In genomic region chr15:52247032-52247431, GRCh38 we compare ENCODE assay signal across 14 cellular contexts. TPM values are rescaled to one million over a fixed set of nuclear protein-coding genes. Genes with fewer than 3 reads are reported as not detected.
A peak's percentile ranks its signal among the peaks of the same experiment; 100 is the strongest.
DNase-seq lines count a peak whose midpoint lies in the region; ATAC-seq and TF ChIP-seq lines count a peak whose summit lies in the region.
"Had no signal": no experiment of that assay in that cellular context is flagged by ENCODE, and none has a peak within 500 bp of the region (broad histone marks: within the 10 kb centered on the region; RNA-seq: fewer than 3 reads in every experiment).

No MANE protein-coding gene starts in this region.

- H3K27me3 Mint-ChIP-seq in MCF 10A (ENCODE audit: insufficient read depth, unreplicated experiment) (no peaks in the 10 kb centered on the region), glutamatergic neuron (ENCODE audit: unreplicated experiment) (peaks cover 2% of the 10 kb centered on the region)

- in situ Hi-C loops in astrocyte of the cerebellum (cut with HindIII; ENCODE audit: low sequenced_read_pairs), result no loop called here

- peaks cover 57% of the 10 kb centered on the region for H3K36me3 Mint-ChIP-seq in MCF 10A (ENCODE audit: insufficient read depth, unreplicated experiment)
- H3K36me3 Mint-ChIP-seq in glutamatergic neuron (ENCODE audit: unreplicated experiment), result no peaks in the 10 kb centered on the region

- no peaks in the 10 kb centered on the region for H3K4me1 ChIP-seq in breast epithelium
- no peaks in the 10 kb centered on the region for H3K4me1 ChIP-seq in right cardiac atrium (ENCODE audit: control insufficient read depth, insufficient read depth, low read length)

- no peaks in the 10 kb centered on the region for H3K27me3 ChIP-seq in breast epithelium
- no peaks in the 10 kb centered on the region for H3K27me3 ChIP-seq in right cardiac atrium (ENCODE audit: control insufficient read depth, insufficient read depth)

- no peak for TF ChIP-seq CTCF in MCF 10A (IDR thresholded peaks at IDR 0.05; ENCODE audit: unreplicated experiment)
- no peak for TF ChIP-seq CTCF in breast epithelium (IDR thresholded peaks at IDR 0.05)
- no peak for TF ChIP-seq CTCF in astrocyte of the cerebellum (IDR thresholded peaks at IDR 0.05; ENCODE audit: low read depth, low read length, missing control alignments)
- TF ChIP-seq CTCF in glutamatergic neuron (IDR thresholded peaks at IDR 0.05; ENCODE audit: partially characterized antibody, unreplicated experiment), result no peak

- H3K4me3 ChIP-seq in breast epithelium, result no peak overlapping the region
- no peak overlapping the region for H3K4me3 ChIP-seq in astrocyte of the cerebellum (ENCODE audit: low read depth, low read length)
- H3K4me3 ChIP-seq in right cardiac atrium (ENCODE audit: low read length), result no peak overlapping the region

- POLR2A ChIA-PET in MCF 10A (lab: Yijun Ruan, JAX), result interaction anchor here (0.7 to 1.8 kb wide), 13 partner anchors 9 to 307 kb away, joined by 3 to 13 read pairs (median 3); partner anchors contain the start of gene MYO5C

- no peaks in the 10 kb centered on the region for H3K36me3 ChIP-seq in breast epithelium

- no peaks in the 10 kb centered on the region for H3K9me3 ChIP-seq in breast epithelium
- no peaks in the 10 kb centered on the region for H3K9me3 ChIP-seq in right cardiac atrium (ENCODE audit: control insufficient read depth, low read length)

- intact Hi-C loops in MCF 10A (cut with micrococcal nuclease), result no loop called here
- intact Hi-C loops in breast epithelium (cut with DNase I; ENCODE audit: low total_unique reads), result loop anchor here (2.0 kb wide), 1 partner anchor 66 kb away; no protein-coding TSS in a partner anchor
- intact Hi-C loops in right cardiac atrium (cut with DNase I), result no loop called here

- H3K4me1 Mint-ChIP-seq in MCF 10A (ENCODE audit: insufficient read depth, unreplicated experiment) (peaks cover 34% of the 10 kb centered on the region), glutamatergic neuron (ENCODE audit: low read depth, unreplicated experiment) (peaks cover 1% of the 10 kb centered on the region)

- WGBS in right cardiac atrium, result 86% methylated on average over 8 of the region's 8 CpGs

- H3K27ac ChIP-seq in breast epithelium (no peak overlapping the region), right cardiac atrium (ENCODE audit: low read length) (no peak overlapping the region)

- no peak for TF ChIP-seq POLR2A in breast epithelium (IDR thresholded peaks at IDR 0.05)

- DNase-seq in MCF 10A (ENCODE audit: unreplicated experiment) (peak; percentile 95), breast epithelium (ENCODE audit: low spot score in 2 of 2) (no peak), astrocyte of the cerebellum (ENCODE audit: low read depth) (peak; percentile 66), iris pigment epithelial cell (ENCODE audit: low read depth) (peak; percentile 98), right cardiac atrium (no peak), glutamatergic neuron (no peak), iPS-NIHi11 (ENCODE audit: low spot score) (no peak)
- DNase-seq: 8988T; activated CD4-positive, alpha-beta T cell treated with anti-CD3 and anti-CD28 coated beads, Interleukin-2, amount 10 ng/mL, durations not matched to agents 24 days and 14 days; central memory CD4-positive, alpha-beta T cell; islet precursor cell; NCI-H69; substantia nigra had no signal

- H3K4me3 Mint-ChIP-seq in MCF 10A (ENCODE audit: unreplicated experiment), result peak overlapping the region; percentile 43
- no peak overlapping the region for H3K4me3 Mint-ChIP-seq in glutamatergic neuron (ENCODE audit: unreplicated experiment)
- H3K4me3 Mint-ChIP-seq: activated CD4-positive, alpha-beta T cell treated with anti-CD3 and anti-CD28 coated beads, Interleukin-2, amount 10 ng/mL, durations not matched to agents 24 days and 14 days had no signal

- no peak for ATAC-seq in right cardiac atrium
- no peak for ATAC-seq in HG02870 (IDR thresholded peaks at IDR 0.05; ENCODE audit: unreplicated experiment)

- H3K9me3 Mint-ChIP-seq in MCF 10A (ENCODE audit: unreplicated experiment) (no peaks in the 10 kb centered on the region), glutamatergic neuron (ENCODE audit: unreplicated experiment) (no peaks in the 10 kb centered on the region)
- H3K9me3 Mint-ChIP-seq: activated CD4-positive, alpha-beta T cell treated with anti-CD3 and anti-CD28 coated beads, Interleukin-2, amount 10 ng/mL, durations not matched to agents 24 days and 14 days had no signal

- CTCF ChIA-PET in MCF 10A (lab: Yijun Ruan, JAX), result interaction anchor here (0.7 to 2.9 kb wide), 4 partner anchors 10 to 485 kb away, joined by 3 to 17 read pairs (median 4); no protein-coding TSS in a partner anchor

- peak overlapping the region; percentile 99 for H3K27ac Mint-ChIP-seq in MCF 10A (ENCODE audit: low read depth, unreplicated experiment)
- no peak overlapping the region for H3K27ac Mint-ChIP-seq in glutamatergic neuron (ENCODE audit: unreplicated experiment)
- H3K27ac Mint-ChIP-seq: activated CD4-positive, alpha-beta T cell treated with anti-CD3 and anti-CD28 coated beads, Interleukin-2, amount 10 ng/mL, durations not matched to agents 24 days and 14 days had no signal

- BruUV-seq in MCF 10A (replicated peaks; lab: Mats Ljungman, UMichigan), result no TSS peak

RNA-seq across cellular contexts. Expression of gene MYO5C, which starts 48.6 kb away (rescaled TPM):
- 25.7 and 29.4 TPM in 2 replicates for total RNA-seq in MCF 10A (2022)
- 10 to 100 TPM; 16.6 to 71.3 (median 51.5) TPM for total RNA-seq in breast epithelium
- total RNA-seq in right cardiac atrium, result 1 to 10 TPM; 3.9 to 9.2 (median 4.6) TPM
- polyA plus RNA-seq in right cardiac atrium, result 1.6 TPM
- 0.66 TPM for total RNA-seq in glutamatergic neuron (ENCODE audit: unreplicated experiment)

RNA-seq across cellular contexts. Expression of gene GNB5, which starts 55.8 kb away (rescaled TPM):
- total RNA-seq in MCF 10A (2022) (31.8 and 33.7 TPM in 2 replicates), breast epithelium (10 to 100 TPM; 18.9 to 43.9 (median 43.9) TPM), right cardiac atrium (10 to 100 TPM; 35.8 to 50.9 (median 37.2) TPM), glutamatergic neuron (ENCODE audit: unreplicated experiment) (28.4 TPM)
- 19.5 TPM for polyA plus RNA-seq in right cardiac atrium

Comparison
In these comparisons a context has a peak if more than half of its experiments do, and no peak if none do; other contexts are left out.
1. DNase-seq: peak in MCF 10A (single experiment), astrocyte of the cerebellum (single experiment) and iris pigment epithelial cell (single experiment); none in breast epithelium (0 of 2), right cardiac atrium (0 of 3), glutamatergic neuron (single experiment) and iPS-NIHi11 (single experiment).